In genomic region chr7:87206361-87206760, GRCh38 we compare ENCODE assay signal across 24 cellular contexts. TPM values are rescaled to one million over a fixed set of nuclear protein-coding genes. Genes with fewer than 3 reads are reported as not detected.
DNase-seq lines count a peak whose midpoint lies in the region; ATAC-seq and TF ChIP-seq lines count a peak whose summit lies in the region.
"Had no signal": no experiment of that assay in that cellular context is flagged by ENCODE, and none has a peak within 500 bp of the region (broad histone marks: within the 10 kb centered on the region; RNA-seq: fewer than 3 reads in every experiment).

No MANE protein-coding gene starts in this region.

- H3K4me3 Mint-ChIP-seq in stimulated activated naive CD8-positive, alpha-beta T cell treated with anti-CD3 and anti-CD28 coated beads, Interleukin-15, Interleukin-2, amounts not matched to agents 100 ng/mL and 50 ng/mL, for 24 hours = no peak overlapping the region
- H3K4me3 Mint-ChIP-seq in activated B cell treated with CpG ODN at 0.5 μM for 24 hours = no peak overlapping the region
- H3K4me3 Mint-ChIP-seq: activated naive CD8-positive, alpha-beta T cell treated with anti-CD3 and anti-CD28 coated beads for 36 hours had no signal

- CTCF ChIA-PET in activated B cell treated with CpG ODN at 0.5 μM for 24 hours (lab: Charles Lee) = no interaction called here

- TF ChIP-seq CTCF in activated B cell treated with CpG ODN at 0.5 μM for 24 hours (IDR thresholded peaks at IDR 0.05) = no peak

- intact Hi-C loops in activated B cell treated with CpG ODN at 0.5 μM for 24 hours (cut with micrococcal nuclease) = no loop called here

- H3K9me3 Mint-ChIP-seq in stimulated activated naive CD8-positive, alpha-beta T cell treated with anti-CD3 and anti-CD28 coated beads, Interleukin-15, Interleukin-2, amounts not matched to agents 100 ng/mL and 50 ng/mL, for 24 hours = peaks cover 28% of the 10 kb centered on the region
- peaks cover 18% of the 10 kb centered on the region for H3K9me3 Mint-ChIP-seq in activated B cell treated with CpG ODN at 0.5 μM for 24 hours

- POLR2A ChIA-PET in activated B cell treated with CpG ODN at 0.5 μM for 24 hours (lab: Charles Lee) = interaction anchor here (3.3 kb wide), 1 partner anchor 13 kb away, joined by 22 read pairs; the partner anchor contains the start of gene TMEM243

- ATAC-seq in stimulated activated naive CD8-positive, alpha-beta T cell treated with anti-CD3 and anti-CD28 coated beads, Interleukin-15, Interleukin-2, amounts not matched to agents 100 U/mL and 50 U/mL, for 24 hours = no peak
- ATAC-seq in activated B cell treated with CpG ODN at 0.5 μM for 24 hours (ENCODE audit: low read depth) (no peak), HG03139 (IDR thresholded peaks at IDR 0.05; ENCODE audit: unreplicated experiment) (no peak), HG03571 (IDR thresholded peaks at IDR 0.05; ENCODE audit: unreplicated experiment) (no peak)
- ATAC-seq: activated CD4-positive, CD25-positive, alpha-beta regulatory T cell treated with anti-CD3 and anti-CD28 coated beads, Interleukin-2, amount 50 U/mL, for 24 hours; body of pancreas; Right ventricle myocardium inferior; upper lobe of right lung had no signal

- no peak for DNase-seq in stimulated activated naive CD8-positive, alpha-beta T cell treated with anti-CD3 and anti-CD28 coated beads, Interleukin-15, Interleukin-2, amounts not matched to agents 100 U/mL and 50 U/mL, for 24 hours
- no peak for DNase-seq in activated B cell treated with CpG ODN at 0.5 μM for 24 hours
- peak; percentile 14 for DNase-seq in epithelial cell of prostate (ENCODE audit: low read depth, low spot score)
- no peak for DNase-seq in Ammon's horn (ENCODE audit: low spot score)
- no peak for DNase-seq in NCI-H2029 (lab: John Stamatoyannopoulos, UW)
- DNase-seq: activated CD8-positive, alpha-beta memory T cell treated with anti-CD3 and anti-CD28 coated beads for 24 hours; activated naive CD8-positive, alpha-beta T cell treated with anti-CD3 and anti-CD28 coated beads for 36 hours; activated T-cell treated with anti-CD3 and anti-CD28 coated beads, Interleukin-2, amount 50 U/mL, for 48 hours; body of pancreas; effector CD8-positive, alpha-beta T cell; kidney glomerular epithelial cell; mesenchymal stem cell; MM.1S; NCI-H1436 treated with DMSO at 0.1 percent for 48 hours; NCI-H526 treated with DMSO at 0.1 percent for 48 hours; SW 1271; upper lobe of right lung had no signal

- peaks cover 91% of the 10 kb centered on the region for H3K36me3 Mint-ChIP-seq in stimulated activated naive CD8-positive, alpha-beta T cell treated with anti-CD3 and anti-CD28 coated beads, Interleukin-15, Interleukin-2, amounts not matched to agents 100 ng/mL and 50 ng/mL, for 24 hours (ENCODE audit: low read depth)
- peaks cover 76% of the 10 kb centered on the region for H3K36me3 Mint-ChIP-seq in activated B cell treated with CpG ODN at 0.5 μM for 24 hours (ENCODE audit: low read depth)

- H3K27ac Mint-ChIP-seq in stimulated activated naive CD8-positive, alpha-beta T cell treated with anti-CD3 and anti-CD28 coated beads, Interleukin-15, Interleukin-2, amounts not matched to agents 100 ng/mL and 50 ng/mL, for 24 hours = peak overlapping the region; percentile 34
- H3K27ac Mint-ChIP-seq in activated B cell treated with CpG ODN at 0.5 μM for 24 hours = peak overlapping the region; percentile 10

- peaks cover 81% of the 10 kb centered on the region for H3K4me1 Mint-ChIP-seq in stimulated activated naive CD8-positive, alpha-beta T cell treated with anti-CD3 and anti-CD28 coated beads, Interleukin-15, Interleukin-2, amounts not matched to agents 100 ng/mL and 50 ng/mL, for 24 hours (ENCODE audit: low read depth)
- H3K4me1 Mint-ChIP-seq in activated B cell treated with CpG ODN at 0.5 μM for 24 hours = peaks cover 77% of the 10 kb centered on the region

- H3K27ac ChIP-seq in epithelial cell of prostate = no peak overlapping the region
- H3K27ac ChIP-seq: body of pancreas, C4-2B, right atrium auricular region, upper lobe of right lung had no signal

- H3K27me3 Mint-ChIP-seq in stimulated activated naive CD8-positive, alpha-beta T cell treated with anti-CD3 and anti-CD28 coated beads, Interleukin-15, Interleukin-2, amounts not matched to agents 100 ng/mL and 50 ng/mL, for 24 hours = no peaks in the 10 kb centered on the region
- H3K27me3 Mint-ChIP-seq in activated B cell treated with CpG ODN at 0.5 μM for 24 hours = no peaks in the 10 kb centered on the region
- H3K27me3 Mint-ChIP-seq: activated naive CD8-positive, alpha-beta T cell treated with anti-CD3 and anti-CD28 coated beads for 36 hours had no signal

RNA-seq across cellular contexts. Expression of gene TMEM243, which starts 13.2 kb away (rescaled TPM):
- 106 and 111 TPM in 2 replicates for total RNA-seq in activated B cell treated with CpG ODN at 0.5 μM for 24 hours

RNA-seq across cellular contexts. Expression of gene DMTF1, which starts 54.1 kb away (rescaled TPM):
- 159 and 175 TPM in 2 replicates for total RNA-seq in activated B cell treated with CpG ODN at 0.5 μM for 24 hours
